ENCODE assay signal across 1 cellular context in genomic region chr11:350723-351255, GRCh38.
TF ChIP-seq lines count a peak whose summit lies in the region.

No MANE protein-coding gene starts in this region.

TF ChIP-seq in K562, 482 proteins besides CTCF, POLR2A, EP300 and RAD21 (continued from another document and continues in another):
- peak; percentile 65; the same call in 1 of the 2 replicates for TF ChIP-seq CLOCK (CRISPR knock-in tag; IDR thresholded peaks at IDR 0.05; ENCODE audit: borderline replicate concordance)
- peak; percentile 11 for TF ChIP-seq POLR2B (IDR thresholded peaks at IDR 0.05; ENCODE audit: low read depth, partially characterized antibody)
- TF ChIP-seq, protein P1, sequence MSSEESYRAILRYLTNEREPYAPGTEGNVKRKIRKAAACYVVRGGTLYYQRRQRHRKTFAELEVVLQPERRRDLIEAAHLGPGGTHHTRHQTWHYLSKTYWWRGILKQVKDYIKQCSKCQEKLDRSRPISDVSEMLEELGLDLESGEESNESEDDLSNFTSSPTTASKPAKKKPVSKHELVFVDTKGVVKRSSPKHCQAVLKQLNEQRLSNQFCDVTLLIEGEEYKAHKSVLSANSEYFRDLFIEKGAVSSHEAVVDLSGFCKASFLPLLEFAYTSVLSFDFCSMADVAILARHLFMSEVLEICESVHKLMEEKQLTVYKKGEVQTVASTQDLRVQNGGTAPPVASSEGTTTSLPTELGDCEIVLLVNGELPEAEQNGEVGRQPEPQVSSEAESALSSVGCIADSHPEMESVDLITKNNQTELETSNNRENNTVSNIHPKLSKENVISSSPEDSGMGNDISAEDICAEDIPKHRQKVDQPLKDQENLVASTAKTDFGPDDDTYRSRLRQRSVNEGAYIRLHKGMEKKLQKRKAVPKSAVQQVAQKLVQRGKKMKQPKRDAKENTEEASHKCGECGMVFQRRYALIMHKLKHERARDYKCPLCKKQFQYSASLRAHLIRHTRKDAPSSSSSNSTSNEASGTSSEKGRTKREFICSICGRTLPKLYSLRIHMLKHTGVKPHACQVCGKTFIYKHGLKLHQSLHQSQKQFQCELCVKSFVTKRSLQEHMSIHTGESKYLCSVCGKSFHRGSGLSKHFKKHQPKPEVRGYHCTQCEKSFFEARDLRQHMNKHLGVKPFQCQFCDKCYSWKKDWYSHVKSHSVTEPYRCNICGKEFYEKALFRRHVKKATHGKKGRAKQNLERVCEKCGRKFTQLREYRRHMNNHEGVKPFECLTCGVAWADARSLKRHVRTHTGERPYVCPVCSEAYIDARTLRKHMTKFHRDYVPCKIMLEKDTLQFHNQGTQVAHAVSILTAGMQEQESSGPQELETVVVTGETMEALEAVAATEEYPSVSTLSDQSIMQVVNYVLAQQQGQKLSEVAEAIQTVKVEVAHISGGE (CRISPR knock-in tag; IDR thresholded peaks at IDR 0.05): peak in 1 of 3 experiments; percentile 90; a peak in 2 of 6 replicates
- TF ChIP-seq PTRF (tag; IDR thresholded peaks at IDR 0.05): peak; percentile 54; the same call in 1 of the 2 replicates
- TF ChIP-seq, protein P2, sequence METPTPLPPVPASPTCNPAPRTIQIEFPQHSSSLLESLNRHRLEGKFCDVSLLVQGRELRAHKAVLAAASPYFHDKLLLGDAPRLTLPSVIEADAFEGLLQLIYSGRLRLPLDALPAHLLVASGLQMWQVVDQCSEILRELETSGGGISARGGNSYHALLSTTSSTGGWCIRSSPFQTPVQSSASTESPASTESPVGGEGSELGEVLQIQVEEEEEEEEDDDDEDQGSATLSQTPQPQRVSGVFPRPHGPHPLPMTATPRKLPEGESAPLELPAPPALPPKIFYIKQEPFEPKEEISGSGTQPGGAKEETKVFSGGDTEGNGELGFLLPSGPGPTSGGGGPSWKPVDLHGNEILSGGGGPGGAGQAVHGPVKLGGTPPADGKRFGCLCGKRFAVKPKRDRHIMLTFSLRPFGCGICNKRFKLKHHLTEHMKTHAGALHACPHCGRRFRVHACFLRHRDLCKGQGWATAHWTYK (CRISPR knock-in tag; IDR thresholded peaks at IDR 0.05): 0 out of 2 replicates have a peak, but pooled peaks have one; percentile 38
- TF ChIP-seq, protein P3, sequence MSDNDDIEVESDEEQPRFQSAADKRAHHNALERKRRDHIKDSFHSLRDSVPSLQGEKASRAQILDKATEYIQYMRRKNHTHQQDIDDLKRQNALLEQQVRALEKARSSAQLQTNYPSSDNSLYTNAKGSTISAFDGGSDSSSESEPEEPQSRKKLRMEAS (CRISPR knock-in tag; IDR thresholded peaks at IDR 0.05): peak; percentile 74
- TF ChIP-seq NRF1 (conservative IDR thresholded peaks at IDR 0.05 in 1 of 2, IDR thresholded peaks at IDR 0.05 in 1 of 2): peak; percentile 45 to 56; a peak in 3 of 4 replicates
- 0 out of 2 replicates have a peak, but pooled peaks have one; percentile 9 for TF ChIP-seq CREM (IDR thresholded peaks at IDR 0.05; ENCODE audit: low read depth)
- no peak for TF ChIP-seq GMEB1 (CRISPR knock-in tag; IDR thresholded peaks at IDR 0.05)
- TF ChIP-seq, protein P4, sequence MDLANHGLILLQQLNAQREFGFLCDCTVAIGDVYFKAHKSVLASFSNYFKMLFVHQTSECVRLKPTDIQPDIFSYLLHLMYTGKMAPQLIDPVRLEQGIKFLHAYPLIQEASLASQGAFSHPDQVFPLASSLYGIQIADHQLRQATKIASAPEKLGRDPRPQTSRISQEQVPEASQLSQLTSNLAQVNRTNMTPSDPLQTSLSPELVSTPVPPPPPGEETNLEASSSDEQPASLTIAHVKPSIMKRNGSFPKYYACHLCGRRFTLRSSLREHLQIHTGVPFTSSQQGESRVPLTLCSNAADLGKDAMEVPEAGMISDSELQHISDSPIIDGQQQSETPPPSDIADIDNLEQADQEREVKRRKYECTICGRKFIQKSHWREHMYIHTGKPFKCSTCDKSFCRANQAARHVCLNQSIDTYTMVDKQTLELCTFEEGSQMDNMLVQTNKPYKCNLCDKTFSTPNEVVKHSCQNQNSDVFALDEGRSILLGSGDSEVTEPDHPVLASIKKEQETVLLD (IDR thresholded peaks at IDR 0.05): peak; percentile 38; the same call in 1 of the 2 replicates
- peak; percentile 53; the same call in 1 of the 2 replicates for TF ChIP-seq SMARCE1 (IDR thresholded peaks at IDR 0.05)
- no peak for TF ChIP-seq BMI1 (IDR thresholded peaks at IDR 0.05; ENCODE audit: low read length)
- peak; percentile 34 for TF ChIP-seq JUND (IDR thresholded peaks at IDR 0.05; ENCODE audit: borderline replicate concordance, low read depth, low read length)
- peak; percentile 50; the same call in 1 of the 3 replicates for TF ChIP-seq JUND (tag; IDR thresholded peaks at IDR 0.05; ENCODE audit: borderline replicate concordance, low read depth, low read length)
- TF ChIP-seq RBBP5 (IDR thresholded peaks at IDR 0.05; ENCODE audit: borderline replicate concordance, insufficient read depth, low read length, poor library complexity, severe bottlenecking): peak; percentile 59
- TF ChIP-seq, protein P5, sequence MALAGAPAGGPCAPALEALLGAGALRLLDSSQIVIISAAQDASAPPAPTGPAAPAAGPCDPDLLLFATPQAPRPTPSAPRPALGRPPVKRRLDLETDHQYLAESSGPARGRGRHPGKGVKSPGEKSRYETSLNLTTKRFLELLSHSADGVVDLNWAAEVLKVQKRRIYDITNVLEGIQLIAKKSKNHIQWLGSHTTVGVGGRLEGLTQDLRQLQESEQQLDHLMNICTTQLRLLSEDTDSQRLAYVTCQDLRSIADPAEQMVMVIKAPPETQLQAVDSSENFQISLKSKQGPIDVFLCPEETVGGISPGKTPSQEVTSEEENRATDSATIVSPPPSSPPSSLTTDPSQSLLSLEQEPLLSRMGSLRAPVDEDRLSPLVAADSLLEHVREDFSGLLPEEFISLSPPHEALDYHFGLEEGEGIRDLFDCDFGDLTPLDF (CRISPR knock-in tag; IDR thresholded peaks at IDR 0.05): no peak
- TF ChIP-seq ELF4 (CRISPR knock-in tag; IDR thresholded peaks at IDR 0.05): 0 out of 2 replicates have a peak, but pooled peaks have one; percentile 73
- TF ChIP-seq ZNF766 (CRISPR knock-in tag; conservative IDR thresholded peaks at IDR 0.05): peak; percentile 62
- TF ChIP-seq CREB3 (tag; conservative IDR thresholded peaks at IDR 0.05; ENCODE audit: low read depth): peak; percentile 82
- TF ChIP-seq GABPA (tag; conservative IDR thresholded peaks at IDR 0.05; ENCODE audit: low read depth): peak; percentile 61
- peak; percentile 43; the same call in 1 of the 2 replicates for TF ChIP-seq OTX1 (CRISPR knock-in tag; IDR thresholded peaks at IDR 0.05)
- TF ChIP-seq NR4A1 (CRISPR knock-in tag; IDR thresholded peaks at IDR 0.05): peak; percentile 67; the same call in 1 of the 2 replicates
- TF ChIP-seq NR4A1 (tag; IDR thresholded peaks at IDR 0.05): peak; percentile 60; the same call in 1 of the 2 replicates
- TF ChIP-seq ZNF354B (CRISPR knock-in tag; IDR thresholded peaks at IDR 0.05): 0 out of 2 replicates have a peak, but pooled peaks have one; percentile 40
- TF ChIP-seq ZNF398 (CRISPR knock-in tag; IDR thresholded peaks at IDR 0.05): no peak
- TF ChIP-seq, protein P6, sequence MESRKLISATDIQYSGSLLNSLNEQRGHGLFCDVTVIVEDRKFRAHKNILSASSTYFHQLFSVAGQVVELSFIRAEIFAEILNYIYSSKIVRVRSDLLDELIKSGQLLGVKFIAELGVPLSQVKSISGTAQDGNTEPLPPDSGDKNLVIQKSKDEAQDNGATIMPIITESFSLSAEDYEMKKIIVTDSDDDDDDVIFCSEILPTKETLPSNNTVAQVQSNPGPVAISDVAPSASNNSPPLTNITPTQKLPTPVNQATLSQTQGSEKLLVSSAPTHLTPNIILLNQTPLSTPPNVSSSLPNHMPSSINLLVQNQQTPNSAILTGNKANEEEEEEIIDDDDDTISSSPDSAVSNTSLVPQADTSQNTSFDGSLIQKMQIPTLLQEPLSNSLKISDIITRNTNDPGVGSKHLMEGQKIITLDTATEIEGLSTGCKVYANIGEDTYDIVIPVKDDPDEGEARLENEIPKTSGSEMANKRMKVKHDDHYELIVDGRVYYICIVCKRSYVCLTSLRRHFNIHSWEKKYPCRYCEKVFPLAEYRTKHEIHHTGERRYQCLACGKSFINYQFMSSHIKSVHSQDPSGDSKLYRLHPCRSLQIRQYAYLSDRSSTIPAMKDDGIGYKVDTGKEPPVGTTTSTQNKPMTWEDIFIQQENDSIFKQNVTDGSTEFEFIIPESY (CRISPR knock-in tag; IDR thresholded peaks at IDR 0.05): peak; percentile 70; the same call in 1 of the 2 replicates
- peak; percentile 69; the same call in 1 of the 2 replicates for TF ChIP-seq ZNF668 (CRISPR knock-in tag; IDR thresholded peaks at IDR 0.05)
- TF ChIP-seq PKNOX1 (IDR thresholded peaks at IDR 0.05): 0 out of 2 replicates have a peak, but pooled peaks have one; percentile 14
- peak; percentile 74; the same call in 1 of the 2 replicates for TF ChIP-seq SMAD3 (CRISPR knock-in tag; conservative IDR thresholded peaks at IDR 0.05)
- TF ChIP-seq, protein P7, sequence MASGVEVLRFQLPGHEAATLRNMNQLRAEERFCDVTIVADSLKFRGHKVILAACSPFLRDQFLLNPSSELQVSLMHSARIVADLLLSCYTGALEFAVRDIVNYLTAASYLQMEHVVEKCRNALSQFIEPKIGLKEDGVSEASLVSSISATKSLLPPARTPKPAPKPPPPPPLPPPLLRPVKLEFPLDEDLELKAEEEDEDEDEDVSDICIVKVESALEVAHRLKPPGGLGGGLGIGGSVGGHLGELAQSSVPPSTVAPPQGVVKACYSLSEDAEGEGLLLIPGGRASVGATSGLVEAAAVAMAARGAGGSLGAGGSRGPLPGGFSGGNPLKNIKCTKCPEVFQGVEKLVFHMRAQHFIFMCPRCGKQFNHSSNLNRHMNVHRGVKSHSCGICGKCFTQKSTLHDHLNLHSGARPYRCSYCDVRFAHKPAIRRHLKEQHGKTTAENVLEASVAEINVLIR (CRISPR knock-in tag; IDR thresholded peaks at IDR 0.05): no peak
- peak; percentile 72; the same call in 1 of the 2 replicates for TF ChIP-seq ZNF644 (tag; IDR thresholded peaks at IDR 0.05; ENCODE audit: low read depth)
- TF ChIP-seq ZNF12 (CRISPR knock-in tag; IDR thresholded peaks at IDR 0.05): no peak
- peak; percentile 45 for TF ChIP-seq BRD9 (IDR thresholded peaks at IDR 0.05; ENCODE audit: low read depth, partially characterized antibody)
- no peak for TF ChIP-seq PTBP1 (IDR thresholded peaks at IDR 0.05; ENCODE audit: low read depth, low read length)
- TF ChIP-seq TOE1 (IDR thresholded peaks at IDR 0.05; ENCODE audit: borderline replicate concordance): 0 out of 2 replicates have a peak, but pooled peaks have one; percentile 47
- no peak for TF ChIP-seq TOE1 (CRISPR knock-in tag; IDR thresholded peaks at IDR 0.05; ENCODE audit: borderline replicate concordance, low read depth)
- TF ChIP-seq FOXK1 (CRISPR knock-in tag; IDR thresholded peaks at IDR 0.05; ENCODE audit: borderline replicate concordance): 0 out of 2 replicates have a peak, but pooled peaks have one; percentile 40
- peak; percentile 47; the same call in 1 of the 2 replicates for TF ChIP-seq KLF6 (CRISPR knock-in tag; IDR thresholded peaks at IDR 0.05; ENCODE audit: borderline replicate concordance)
